In genomic region chr6:113805167-113805835, GRCh38 we compare ENCODE assay signal across 1 cellular context.
TF ChIP-seq lines count a peak whose summit lies in the region.

No MANE protein-coding gene starts in this region.

TF ChIP-seq in IMR-90, 13 proteins besides CTCF, POLR2A, EP300 and RAD21 (continued from another document):
- TF ChIP-seq MXI1 (IDR thresholded peaks at IDR 0.05; ENCODE audit: borderline replicate concordance, low read depth, low read length), result no peak
- no peak for TF ChIP-seq RFX5 (IDR thresholded peaks at IDR 0.05; ENCODE audit: low read depth, low read length)
- no peak for TF ChIP-seq MAFK (IDR thresholded peaks at IDR 0.05; ENCODE audit: low read depth, low read length)
- TF ChIP-seq FOS (IDR thresholded peaks at IDR 0.05; ENCODE audit: low read depth, low read length), result no peak
- no peak for TF ChIP-seq MAZ (IDR thresholded peaks at IDR 0.05; ENCODE audit: borderline replicate concordance, low read depth, low read length)
- TF ChIP-seq RCOR1 (IDR thresholded peaks at IDR 0.05; ENCODE audit: insufficient replicate concordance, low read length), result no peak
- no peak for TF ChIP-seq CEBPB (IDR thresholded peaks at IDR 0.05; ENCODE audit: low read depth, low read length)
